In genomic region chrX:16516473-16516872, GRCh38 we compare ENCODE assay signal across 27 cellular contexts.
DNase-seq lines count a peak whose midpoint lies in the region; ATAC-seq and TF ChIP-seq lines count a peak whose summit lies in the region.
"Had no signal": no experiment of that assay in that cellular context is flagged by ENCODE, and none has a peak within 500 bp of the region (broad histone marks: within the 10 kb centered on the region; RNA-seq: fewer than 3 reads in every experiment).

No MANE protein-coding gene starts in this region.

- intact Hi-C loops in CD8-positive, alpha-beta T cell (cut with DNase I, micrococcal nuclease) = no loop called here

- POLR2A ChIA-PET in CD8-positive, alpha-beta T cell (lab: Charles Lee) = no interaction called here

- in situ Hi-C loops in KBM-7 (cut with MboI; ENCODE audit: low pct_unique_long_range_greater_than_20kb, low sequenced_read_pairs) = no loop called here

- no peak overlapping the region for H3K27ac ChIP-seq in CD8-positive, alpha-beta T cell (ENCODE audit: low read depth, low read length)
- H3K27ac ChIP-seq: BLaER1 treated with 17β-estradiol and CSF1 and Interleukin-3, amounts not matched to agents 10 nM and 100 nM; body of pancreas; sigmoid colon; SJCRH30; thyroid gland; uterus had no signal

- TF ChIP-seq CTCF in AG10803 (conservative IDR thresholded peaks at IDR 0.05; ENCODE audit: low read length) = no peak
- no peak for TF ChIP-seq CTCF in CD8-positive, alpha-beta T cell (IDR thresholded peaks at IDR 0.05)

- no peaks in the 10 kb centered on the region for H3K9me3 ChIP-seq in CD8-positive, alpha-beta T cell (ENCODE audit: low read length)
- H3K9me3 ChIP-seq: body of pancreas, sigmoid colon, SJCRH30, thyroid gland, uterus had no signal

- ATAC-seq in CD8-positive, alpha-beta T cell = no peak
- ATAC-seq: activated CD4-positive, CD25-positive, alpha-beta regulatory T cell treated with anti-CD3 and anti-CD28 coated beads, Interleukin-2, amount 50 U/mL, for 24 hours; activated T-cell treated with anti-CD3 and anti-CD28 coated beads, Interleukin-2, amount 50 U/mL, for 72 hours; body of pancreas; esophagus mucosa had no signal

- H3K4me1 ChIP-seq in CD8-positive, alpha-beta T cell (ENCODE audit: insufficient read depth, low read length) = no peaks in the 10 kb centered on the region
- H3K4me1 ChIP-seq: BLaER1 treated with 17β-estradiol and CSF1 and Interleukin-3, amounts not matched to agents 10 nM and 100 nM; body of pancreas; sigmoid colon; SJCRH30; thyroid gland; uterus had no signal

- no peaks in the 10 kb centered on the region for H3K36me3 ChIP-seq in CD8-positive, alpha-beta T cell (ENCODE audit: insufficient read depth, low read length)
- H3K36me3 ChIP-seq: BLaER1 treated with 17β-estradiol and CSF1 and Interleukin-3, amounts not matched to agents 10 nM and 100 nM; sigmoid colon; SJCRH30; thyroid gland; uterus had no signal

- no peaks in the 10 kb centered on the region for H3K9me3 Mint-ChIP-seq in CD8-positive, alpha-beta T cell
- H3K9me3 Mint-ChIP-seq: central memory CD8-positive, alpha-beta T cell; dendritic cell treated with granulocyte-macrophage colony-stimulating factor and Interleukin-4, amounts not matched to agents 40 ng/mL and 50 ng/mL, for 4 days had no signal

- DNase-seq in AG10803 (ENCODE audit: low read depth) (peak; percentile 89), KBM-7 (peak; percentile 78), OCI-M1 (lab: John Stamatoyannopoulos, UW) (peak; percentile 8), fibroblast of gingiva (ENCODE audit: low read depth) (peak; percentile 49), dedifferentiated amniotic fluid mesenchymal stem cell (ENCODE audit: extremely low spot score) (no peak), SHP77 (lab: John Stamatoyannopoulos, UW) (no peak)
- DNase-seq in stimulated activated CD4-positive, alpha-beta T cell treated with anti-CD3 and anti-CD28 coated beads, Interleukin-1b, Interleukin-23, amount 100 ng/mL, for 48 hours = no peak
- no peak for DNase-seq in CD8-positive, alpha-beta T cell
- DNase-seq: activated CD4-positive, alpha-beta T cell treated with anti-CD3 and anti-CD28 coated beads, Interleukin-2, amount 50 U/mL, for 48 hours; activated T-cell treated with anti-CD3 and anti-CD28 coated beads, Interleukin-2, amount 50 U/mL, for 72 hours; body of pancreas; endodermal cell; kidney; NCI-H2029 treated with DMSO at 0.1 percent for 48 hours; NCI-H526; NK-92 treated with Interleukin-12 subunit alpha and Interleukin-12 subunit beta, amount 100 ng/mL, for 24 hours; posterior cingulate gyrus; sigmoid colon; SJCRH30; stimulated activated CD4-positive, alpha-beta T cell treated with anti-CD3 and anti-CD28 coated beads, Interleukin-4, amount 100 ng/mL, for 24 hours; thyroid gland; uterus had no signal

- CTCF ChIA-PET in CD8-positive, alpha-beta T cell (lab: Charles Lee) = no interaction called here

- H3K4me3 Mint-ChIP-seq in CD8-positive, alpha-beta T cell = no peak overlapping the region
- H3K4me3 Mint-ChIP-seq: activated T-cell treated with anti-CD3 and anti-CD28 coated beads, Interleukin-2, amount 50 U/mL, for 72 hours; central memory CD8-positive, alpha-beta T cell; dendritic cell treated with granulocyte-macrophage colony-stimulating factor and Interleukin-4, amounts not matched to agents 40 ng/mL and 50 ng/mL, for 4 days; endodermal cell had no signal

- H3K27me3 ChIP-seq in CD8-positive, alpha-beta T cell (ENCODE audit: insufficient read depth, low read length) = no peaks in the 10 kb centered on the region
- H3K27me3 ChIP-seq: body of pancreas, sigmoid colon, SJCRH30, thyroid gland, uterus had no signal

- H3K36me3 Mint-ChIP-seq in CD8-positive, alpha-beta T cell = no peaks in the 10 kb centered on the region

- H3K4me3 ChIP-seq in AG10803 (ENCODE audit: low read length) = no peak overlapping the region
- H3K4me3 ChIP-seq in CD8-positive, alpha-beta T cell (ENCODE audit: low read depth, low read length) = no peak overlapping the region
- H3K4me3 ChIP-seq: BLaER1 treated with 17β-estradiol and CSF1 and Interleukin-3, amounts not matched to agents 10 nM and 100 nM; body of pancreas; sigmoid colon; SJCRH30; thyroid gland; uterus had no signal

- H3K27ac Mint-ChIP-seq in CD8-positive, alpha-beta T cell = no peak overlapping the region
- H3K27ac Mint-ChIP-seq: activated T-cell treated with anti-CD3 and anti-CD28 coated beads, Interleukin-2, amount 50 U/mL, for 72 hours; dendritic cell treated with granulocyte-macrophage colony-stimulating factor and Interleukin-4, amounts not matched to agents 40 ng/mL and 50 ng/mL, for 4 days; endodermal cell had no signal

- H3K4me1 Mint-ChIP-seq in CD8-positive, alpha-beta T cell (ENCODE audit: low read depth) = no peaks in the 10 kb centered on the region
- H3K4me1 Mint-ChIP-seq: central memory CD8-positive, alpha-beta T cell had no signal

- no peaks in the 10 kb centered on the region for H3K27me3 Mint-ChIP-seq in CD8-positive, alpha-beta T cell (ENCODE audit: low read depth)
- H3K27me3 Mint-ChIP-seq: dendritic cell treated with granulocyte-macrophage colony-stimulating factor and Interleukin-4, amounts not matched to agents 40 ng/mL and 50 ng/mL, for 4 days had no signal

Comparison
In these comparisons a context has a peak if more than half of its experiments do, and no peak if none do; other contexts are left out.
1. DNase-seq: peak in AG10803 (single experiment), KBM-7 (single experiment), OCI-M1 (single experiment) and fibroblast of gingiva (single experiment); none in stimulated activated CD4-positive, alpha-beta T cell treated with anti-CD3 and anti-CD28 coated beads, Interleukin-1b, Interleukin-23, amount 100 ng/mL, for 48 hours (single experiment), dedifferentiated amniotic fluid mesenchymal stem cell (single experiment), SHP77 (0 of 2) and CD8-positive, alpha-beta T cell (0 of 7).